ENCODE assay signal across 1 cellular context in genomic region chr7:130649004-130649790, GRCh38.
TF ChIP-seq lines count a peak whose summit lies in the region.

No MANE protein-coding gene starts in this region.

TF ChIP-seq in GM12878, 131 proteins besides CTCF, POLR2A, EP300 and RAD21 (continued from another document):
- TF ChIP-seq RUNX3 (IDR thresholded peaks at IDR 0.05; ENCODE audit: low read length): peak; percentile 71
- TF ChIP-seq SKIL (IDR thresholded peaks at IDR 0.05; ENCODE audit: low read depth, poor library complexity, severe bottlenecking): peak; percentile 42
- TF ChIP-seq NFIC (IDR thresholded peaks at IDR 0.05; ENCODE audit: low read depth, low read length): peak; percentile 77
- TF ChIP-seq IKZF2 (IDR thresholded peaks at IDR 0.05): peak; percentile 66 to 67
- TF ChIP-seq BHLHE40 (IDR thresholded peaks at IDR 0.05; ENCODE audit: borderline replicate concordance in 1 of 2, low read depth in 2 of 2, low read length in 1 of 2): peak; percentile 76; a peak in 3 of 4 replicates
- peak; percentile 75 for TF ChIP-seq JUNB (IDR thresholded peaks at IDR 0.05)
- 0 out of 2 replicates have a peak, but pooled peaks have one; percentile 2 for TF ChIP-seq MEF2A (IDR thresholded peaks at IDR 0.05; ENCODE audit: insufficient read depth, low read depth, low read length)
- TF ChIP-seq CBX5 (IDR thresholded peaks at IDR 0.05; ENCODE audit: low read depth): peak; percentile 76; the same call in 1 of the 2 replicates
- TF ChIP-seq ZNF217 (IDR thresholded peaks at IDR 0.05): no peak; the same call in 1 of the 2 replicates
- peak in 1 of 2 experiments; percentile 27; a peak in 1 of 4 replicates for TF ChIP-seq ETV6 (conservative IDR thresholded peaks at IDR 0.05 in 1 of 2, IDR thresholded peaks at IDR 0.05 in 1 of 2; ENCODE audit: borderline replicate concordance in 1 of 2, low read depth in 1 of 2)
- peak; percentile 46; the same call in 1 of the 2 replicates for TF ChIP-seq NR2F1 (conservative IDR thresholded peaks at IDR 0.05)
- TF ChIP-seq ATF7 (IDR thresholded peaks at IDR 0.05; ENCODE audit: low read depth): 0 out of 2 replicates have a peak, but pooled peaks have one; percentile 16
- 0 out of 2 replicates have a peak, but pooled peaks have one; percentile 35 for TF ChIP-seq EED (IDR thresholded peaks at IDR 0.05; ENCODE audit: low read depth)
- TF ChIP-seq ZBTB33 (IDR thresholded peaks at IDR 0.05): no peak
